Comparison of ENCODE assay signal across 18 cellular contexts in genomic region chr20:45361794-45362193, GRCh38. TPM values are rescaled to one million over a fixed set of nuclear protein-coding genes. Genes with fewer than 3 reads are reported as not detected.
DNase-seq lines count a peak whose midpoint lies in the region; ATAC-seq and TF ChIP-seq lines count a peak whose summit lies in the region.
"Had no signal": no experiment of that assay in that cellular context is flagged by ENCODE, and none has a peak within 500 bp of the region (broad histone marks: within the 10 kb centered on the region; RNA-seq: fewer than 3 reads in every experiment).

No MANE protein-coding gene starts in this region.

- H4K20me1 ChIP-seq in mammary epithelial cell (ENCODE audit: insufficient read depth, low read length): no peaks in the 10 kb centered on the region

- intact Hi-C loops in MCF 10A (cut with micrococcal nuclease) (loop anchor here (2.0 to 5.0 kb wide), 2 partner anchors 43 to 56 kb away; partner anchors contain the start of gene PIGT), mammary epithelial cell (cut with micrococcal nuclease) (loop anchor here (5.0 kb wide), 1 partner anchor 56 kb away; the partner anchor contains the start of gene PIGT)
- intact Hi-C loops in dendritic cell treated with granulocyte-macrophage colony-stimulating factor and Interleukin-4, amounts not matched to agents 40 ng/mL and 50 ng/mL, for 4 days (cut with micrococcal nuclease): loop anchor here (5.0 kb wide), 1 partner anchor 39 kb away; no protein-coding TSS in a partner anchor

- H3K4me1 Mint-ChIP-seq in MCF 10A (ENCODE audit: insufficient read depth, unreplicated experiment): peaks cover 38% of the 10 kb centered on the region
- H3K4me1 Mint-ChIP-seq in dendritic cell treated with granulocyte-macrophage colony-stimulating factor and Interleukin-4, amounts not matched to agents 40 ng/mL and 50 ng/mL, for 4 days (ENCODE audit: low read depth): peaks cover 78% of the 10 kb centered on the region

- H3K4me3 ChIP-seq in mammary epithelial cell (replicated peaks in 1 of 3; ENCODE audit: insufficient read depth in 1 of 3, low read depth in 2 of 3, low read length in 3 of 3): no peak overlapping the region
- peak overlapping the region in 1 of 4 donors; percentile 70 for H3K4me3 ChIP-seq in upper lobe of left lung

- H3K4me1 ChIP-seq in mammary epithelial cell (ENCODE audit: insufficient read depth, low read length): peaks cover 49% of the 10 kb centered on the region
- peaks cover 49 to 83% (median 57%) of the 10 kb centered on the region in 4 donors for H3K4me1 ChIP-seq in upper lobe of left lung

- BruUV-seq in MCF 10A (replicated peaks; lab: Mats Ljungman, UMichigan) (no TSS peak), mammary epithelial cell (replicated peaks; lab: Mats Ljungman, UMichigan) (no TSS peak)

- H2AFZ ChIP-seq in mammary epithelial cell (ENCODE audit: low read depth, low read length): no peak overlapping the region

- H3K9me3 Mint-ChIP-seq in MCF 10A (ENCODE audit: unreplicated experiment): no peaks in the 10 kb centered on the region
- no peaks in the 10 kb centered on the region for H3K9me3 Mint-ChIP-seq in dendritic cell treated with granulocyte-macrophage colony-stimulating factor and Interleukin-4, amounts not matched to agents 40 ng/mL and 50 ng/mL, for 4 days

- in situ Hi-C loops in mammary epithelial cell (cut with MboI; ENCODE audit: low sequenced_read_pairs in 2 of 2): no loop called here

- dilution Hi-C loops in mammary epithelial cell (cut with HindIII; ENCODE audit: low sequenced_read_pairs): no loop called here

- TF ChIP-seq POLR2A in upper lobe of left lung (IDR thresholded peaks at IDR 0.05): peak in 1 of 4 donors; percentile 24
- TF ChIP-seq POLR2A in GM18505 (IDR thresholded peaks at IDR 0.05; ENCODE audit: borderline replicate concordance, extremely low read depth, insufficient read depth, insufficient read length): no peak

- DNase-seq in MCF 10A (ENCODE audit: unreplicated experiment) (no peak), mammary epithelial cell (no peak), upper lobe of left lung (peak in 1 of 2 donors; percentile 37)
- no peak for DNase-seq in activated CD8-positive, alpha-beta memory T cell treated with anti-CD3 and anti-CD28 coated beads, Interleukin-2, amount 50 U/mL, for 4 hours
- DNase-seq: activated CD4-positive, alpha-beta T cell treated with anti-CD3 and anti-CD28 coated beads, Interleukin-2, amount 50 U/mL, for 48 hours; activated gamma-delta T cell treated with Interleukin-2 at 50 U/mL for 16 hours; NCI-H2171 treated with DMSO at 0.1 percent for 48 hours; occipital lobe; stimulated activated CD4-positive, alpha-beta T cell treated with anti-CD3 and anti-CD28 coated beads, Interleukin-12 subunit alpha, Interleukin-12 subunit beta, amount 100 ng/mL, for 4 hours; T-helper 17 cell had no signal

- H3K36me3 Mint-ChIP-seq in MCF 10A (ENCODE audit: insufficient read depth, unreplicated experiment): peaks cover 19% of the 10 kb centered on the region
- H3K36me3 Mint-ChIP-seq in dendritic cell treated with granulocyte-macrophage colony-stimulating factor and Interleukin-4, amounts not matched to agents 40 ng/mL and 50 ng/mL, for 4 days (ENCODE audit: low read depth): peaks cover 31% of the 10 kb centered on the region

- H3K27ac ChIP-seq in mammary epithelial cell (ENCODE audit: insufficient read depth, low read depth, low read length) (no peak overlapping the region), upper lobe of left lung (peak overlapping the region; percentile 66 to 98 (median 95))

- ATAC-seq in upper lobe of left lung (ENCODE audit: low FRiP score in 2 of 2) (no peak), GM18505 (IDR thresholded peaks at IDR 0.05; ENCODE audit: unreplicated experiment) (no peak)
- ATAC-seq: T-helper 17 cell had no signal

- 88% methylated on average over 6 of the region's 6 CpGs for WGBS in mammary epithelial cell (ENCODE audit: low coverage, missing lambda C conversion rate)
- 50 to 56% methylated on average over 6 of the region's 6 CpGs for WGBS in upper lobe of left lung, 2 donors

- H3K27me3 ChIP-seq in mammary epithelial cell (ENCODE audit: insufficient read depth, low read length) (no peaks in the 10 kb centered on the region), upper lobe of left lung (no peaks in the 10 kb centered on the region)

- TF ChIP-seq EP300 in upper lobe of left lung (IDR thresholded peaks at IDR 0.05): no peak

- CTCF ChIA-PET in MCF 10A (lab: Yijun Ruan, JAX) (interaction anchor here (0.6 to 12.8 kb wide), 17 partner anchors 10 to 418 kb away, joined by 3 to 123 read pairs (median 10); partner anchors contain the start of genes DBNDD2, PIGT, SDC4 and TP53TG5), mammary epithelial cell (lab: Charles Lee; ENCODE audit: low non-redundant PET) (no interaction called here)

- no peaks in the 10 kb centered on the region for H3K9me3 ChIP-seq in mammary epithelial cell (replicated peaks; ENCODE audit: insufficient read depth, low read length)
- H3K9me3 ChIP-seq in upper lobe of left lung: no peaks in the 10 kb centered on the region
- H3K9me3 ChIP-seq: A549 had no signal

- H3K27me3 Mint-ChIP-seq in MCF 10A (ENCODE audit: insufficient read depth, unreplicated experiment): no peaks in the 10 kb centered on the region
- H3K27me3 Mint-ChIP-seq in dendritic cell treated with granulocyte-macrophage colony-stimulating factor and Interleukin-4, amounts not matched to agents 40 ng/mL and 50 ng/mL, for 4 days: no peaks in the 10 kb centered on the region
- H3K27me3 Mint-ChIP-seq: T-helper 17 cell had no signal

- H3K9ac ChIP-seq in mammary epithelial cell (ENCODE audit: insufficient read depth, low read length): no peak overlapping the region

- no peak overlapping the region for H3K4me2 ChIP-seq in mammary epithelial cell (ENCODE audit: insufficient read depth, low read depth, low read length)

- H3K4me3 Mint-ChIP-seq in MCF 10A (ENCODE audit: unreplicated experiment): no peak overlapping the region
- peak overlapping the region; percentile 59 for H3K4me3 Mint-ChIP-seq in dendritic cell treated with granulocyte-macrophage colony-stimulating factor and Interleukin-4, amounts not matched to agents 40 ng/mL and 50 ng/mL, for 4 days

- POLR2A ChIA-PET in MCF 10A (lab: Yijun Ruan, JAX): interaction anchor here (0.7 to 34.6 kb wide), 5 partner anchors 26 to 409 kb away, joined by 3 to 1328 read pairs (median 8); partner anchors contain the start of genes PIGT and SDC4

- no peak for TF ChIP-seq CTCF in MCF 10A (IDR thresholded peaks at IDR 0.05; ENCODE audit: unreplicated experiment)
- TF ChIP-seq CTCF in mammary epithelial cell (conservative IDR thresholded peaks at IDR 0.05 in 1 of 2, IDR thresholded peaks at IDR 0.05 in 1 of 2; ENCODE audit: extremely low read depth in 1 of 2, insufficient read depth in 1 of 2, low read depth in 1 of 2, low read length in 2 of 2): no peak
- no peak for TF ChIP-seq CTCF in upper lobe of left lung (IDR thresholded peaks at IDR 0.05)

- peak overlapping the region; percentile 95 for H3K27ac Mint-ChIP-seq in MCF 10A (ENCODE audit: low read depth, unreplicated experiment)
- peak overlapping the region; percentile 97 for H3K27ac Mint-ChIP-seq in dendritic cell treated with granulocyte-macrophage colony-stimulating factor and Interleukin-4, amounts not matched to agents 40 ng/mL and 50 ng/mL, for 4 days

- H3K36me3 ChIP-seq in mammary epithelial cell (ENCODE audit: insufficient read depth, low read length) (no peaks in the 10 kb centered on the region), upper lobe of left lung (peaks cover 1 to 14% (median 6%) of the 10 kb centered on the region in 4 donors)

- H3K79me2 ChIP-seq in mammary epithelial cell (ENCODE audit: insufficient read depth, low read length): peaks cover 30% of the 10 kb centered on the region

RNA-seq across cellular contexts. Expression of gene SYS1, which starts 1.2 kb away (rescaled TPM):
- total RNA-seq in MCF 10A (2022) (19.1 and 28.2 TPM in 2 replicates), mammary epithelial cell (10 to 100 TPM; 20.9 to 25.0 TPM), upper lobe of left lung (10 to 100 TPM; 31.0 to 61.4 (median 50.7) TPM)
- polyA plus RNA-seq in mammary epithelial cell: 35.1 TPM
- polyA minus RNA-seq in mammary epithelial cell: 40.9 TPM

RNA-seq across cellular contexts. Expression of gene SDC4, which starts 13.6 kb away (rescaled TPM):
- total RNA-seq in MCF 10A (2022): 180 and 209 TPM in 2 replicates
- 100 to 1,000 TPM; 276 to 550 TPM for total RNA-seq in mammary epithelial cell
- polyA plus RNA-seq in mammary epithelial cell: 135 TPM
- 326 TPM for polyA minus RNA-seq in mammary epithelial cell
- total RNA-seq in upper lobe of left lung: 100 to 1,000 TPM; 178 to 568 (median 291) TPM
- total RNA-seq: OCI-LY7 had no signal

RNA-seq across cellular contexts. Expression of gene TP53TG5, which starts 16.3 kb away (rescaled TPM):
- total RNA-seq in MCF 10A (2022) (not detected in 2 replicates), mammary epithelial cell (not detected), upper lobe of left lung (not detected)
- not detected for polyA plus RNA-seq in mammary epithelial cell
- polyA minus RNA-seq in mammary epithelial cell: not detected
- total RNA-seq: endothelial cell of umbilical vein, lower leg skin, occipital lobe, OCI-LY7, T-helper 17 cell had no signal
- polyA plus RNA-seq: A549, endothelial cell of umbilical vein had no signal

RNA-seq across cellular contexts. Expression of gene DBNDD2, which starts 46.3 kb away (rescaled TPM):
- total RNA-seq in MCF 10A (2022) (9.1 and 13.0 TPM in 2 replicates), mammary epithelial cell (10 to 100 TPM in 1 of 2 donors, 1 to 10 TPM in 1; 8.3 to 13.8 TPM), upper lobe of left lung (10 to 100 TPM; 30.4 to 75.4 (median 52.8) TPM)
- 44.5 TPM for polyA plus RNA-seq in mammary epithelial cell
- polyA minus RNA-seq in mammary epithelial cell: 31.4 TPM

RNA-seq across cellular contexts. Expression of gene MATN4, which starts 53.7 kb away (rescaled TPM):
- total RNA-seq in MCF 10A (2022) (0.20 TPM in 1 of 2 replicates, not detected in the other), mammary epithelial cell (under 1 TPM in 1 of 2 donors, not detected in 1; 0.24 TPM), upper lobe of left lung (under 1 TPM in 2 of 6 donors, not detected in 4; 0.30 to 0.44 TPM)
- polyA plus RNA-seq in mammary epithelial cell: 0.06 TPM
- not detected for polyA minus RNA-seq in mammary epithelial cell
- total RNA-seq: cardiac septum, endothelial cell of umbilical vein, occipital lobe, T-helper 17 cell, ureter had no signal
